Comparison of ENCODE assay signal across 1 cellular context in the genomic region with DNA sequence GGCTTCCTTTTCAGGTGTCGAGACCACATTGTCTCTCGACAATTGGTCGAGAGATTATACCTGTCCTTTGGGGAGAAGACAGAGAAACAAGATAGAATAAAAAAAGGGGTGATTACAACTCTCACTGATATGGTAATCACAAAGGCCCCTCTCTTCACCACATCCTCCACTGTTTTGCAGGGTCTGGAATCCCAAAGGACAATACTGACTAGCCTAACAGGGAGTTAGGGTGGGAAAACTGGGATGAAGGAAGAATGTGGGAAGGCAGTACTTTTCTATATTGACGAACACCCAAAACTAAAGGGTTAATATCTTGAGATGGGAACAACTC.
TF ChIP-seq lines count a peak whose summit lies in the region.

No MANE protein-coding gene starts in this region.

TF ChIP-seq in H1, 55 proteins besides CTCF, POLR2A, EP300 and RAD21:
- TF ChIP-seq HDAC2 (IDR thresholded peaks at IDR 0.05; ENCODE audit: borderline replicate concordance in 1 of 2, low read depth in 2 of 2, low read length in 2 of 2) (no peak), KDM5A (IDR thresholded peaks at IDR 0.05; ENCODE audit: low read length) (no peak), PHF8 (conservative IDR thresholded peaks at IDR 0.05; ENCODE audit: low read depth, low read length) (no peak), EZH2 (IDR thresholded peaks at IDR 0.05; ENCODE audit: low read depth, low read length, severe bottlenecking) (no peak), BCL11A (IDR thresholded peaks at IDR 0.05; ENCODE audit: low read depth in 2 of 2, low read length in 2 of 2) (no peak), SUZ12 (IDR thresholded peaks at IDR 0.05; ENCODE audit: low read length) (no peak), CBX8 (IDR thresholded peaks at IDR 0.05; ENCODE audit: borderline replicate concordance, low read depth, low read length) (no peak)
